1 cellular context compared by ENCODE assay signal in the genomic region with DNA sequence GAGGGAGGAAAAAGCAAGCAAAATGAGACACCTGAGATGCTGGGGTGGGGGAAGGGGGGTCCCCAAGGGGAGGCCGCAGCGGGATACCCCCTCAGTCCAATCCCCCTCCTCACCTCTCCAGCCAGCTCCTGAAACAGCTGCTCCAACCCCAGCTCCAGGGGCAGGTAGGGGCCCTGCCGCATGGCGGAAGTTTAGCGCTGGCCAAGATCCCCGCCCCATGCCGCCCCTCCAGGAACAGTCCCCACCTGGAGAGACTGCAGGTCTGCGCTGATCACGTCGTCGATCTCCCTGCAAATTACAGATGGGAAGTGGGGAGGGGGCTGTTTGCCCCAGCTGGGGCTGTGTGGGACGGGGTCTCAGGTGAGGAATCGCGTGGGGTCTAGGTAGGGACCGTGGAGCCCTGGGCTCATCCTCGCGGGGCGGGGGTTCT.
TF ChIP-seq lines count a peak whose summit lies in the region.

No MANE protein-coding gene starts in this region.

TF ChIP-seq in HEK293, 187 proteins besides CTCF, POLR2A, EP300 and RAD21 (continued from another document):
- TF ChIP-seq, protein P1, sequence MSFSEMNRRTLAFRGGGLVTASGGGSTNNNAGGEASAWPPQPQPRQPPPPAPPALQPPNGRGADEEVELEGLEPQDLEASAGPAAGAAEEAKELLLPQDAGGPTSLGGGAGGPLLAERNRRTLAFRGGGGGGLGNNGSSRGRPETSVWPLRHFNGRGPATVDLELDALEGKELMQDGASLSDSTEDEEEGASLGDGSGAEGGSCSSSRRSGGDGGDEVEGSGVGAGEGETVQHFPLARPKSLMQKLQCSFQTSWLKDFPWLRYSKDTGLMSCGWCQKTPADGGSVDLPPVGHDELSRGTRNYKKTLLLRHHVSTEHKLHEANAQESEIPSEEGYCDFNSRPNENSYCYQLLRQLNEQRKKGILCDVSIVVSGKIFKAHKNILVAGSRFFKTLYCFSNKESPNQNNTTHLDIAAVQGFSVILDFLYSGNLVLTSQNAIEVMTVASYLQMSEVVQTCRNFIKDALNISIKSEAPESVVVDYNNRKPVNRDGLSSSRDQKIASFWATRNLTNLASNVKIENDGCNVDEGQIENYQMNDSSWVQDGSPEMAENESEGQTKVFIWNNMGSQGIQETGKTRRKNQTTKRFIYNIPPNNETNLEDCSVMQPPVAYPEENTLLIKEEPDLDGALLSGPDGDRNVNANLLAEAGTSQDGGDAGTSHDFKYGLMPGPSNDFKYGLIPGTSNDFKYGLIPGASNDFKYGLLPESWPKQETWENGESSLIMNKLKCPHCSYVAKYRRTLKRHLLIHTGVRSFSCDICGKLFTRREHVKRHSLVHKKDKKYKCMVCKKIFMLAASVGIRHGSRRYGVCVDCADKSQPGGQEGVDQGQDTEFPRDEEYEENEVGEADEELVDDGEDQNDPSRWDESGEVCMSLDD (tag by site-specific recombination; IDR thresholded peaks at IDR 0.05): peak; percentile 81
- TF ChIP-seq ZNF169 (tag by site-specific recombination; IDR thresholded peaks at IDR 0.05) (0 out of 2 replicates have a peak, but pooled peaks have one; percentile 1), ZNF629 (tag by site-specific recombination; IDR thresholded peaks at IDR 0.05) (no peak), KLF8 (tag by site-specific recombination; IDR thresholded peaks at IDR 0.05) (peak; percentile 75), ZFHX2 (tag by site-specific recombination; conservative IDR thresholded peaks at IDR 0.05) (peak; percentile 33), SP3 (tag by site-specific recombination; IDR thresholded peaks at IDR 0.05) (peak; percentile 64), ZBTB7A (tag by site-specific recombination; IDR thresholded peaks at IDR 0.05; ENCODE audit: low read depth) (peak; percentile 71; the same call in 1 of the 2 replicates), BCL11B (tag by site-specific recombination; IDR thresholded peaks at IDR 0.05; ENCODE audit: low read depth) (0 out of 2 replicates have a peak, but pooled peaks have one; percentile 30), ZNF24 (tag by site-specific recombination; IDR thresholded peaks at IDR 0.05) (0 out of 2 replicates have a peak, but pooled peaks have one; percentile 18), GLIS1 (tag by site-specific recombination; IDR thresholded peaks at IDR 0.05) (peak; percentile 28; the same call in 1 of the 2 replicates), KLF9 (tag by site-specific recombination; IDR thresholded peaks at IDR 0.05; ENCODE audit: low read depth) (peak; percentile 29; the same call in 1 of the 2 replicates)
- TF ChIP-seq, protein P2, sequence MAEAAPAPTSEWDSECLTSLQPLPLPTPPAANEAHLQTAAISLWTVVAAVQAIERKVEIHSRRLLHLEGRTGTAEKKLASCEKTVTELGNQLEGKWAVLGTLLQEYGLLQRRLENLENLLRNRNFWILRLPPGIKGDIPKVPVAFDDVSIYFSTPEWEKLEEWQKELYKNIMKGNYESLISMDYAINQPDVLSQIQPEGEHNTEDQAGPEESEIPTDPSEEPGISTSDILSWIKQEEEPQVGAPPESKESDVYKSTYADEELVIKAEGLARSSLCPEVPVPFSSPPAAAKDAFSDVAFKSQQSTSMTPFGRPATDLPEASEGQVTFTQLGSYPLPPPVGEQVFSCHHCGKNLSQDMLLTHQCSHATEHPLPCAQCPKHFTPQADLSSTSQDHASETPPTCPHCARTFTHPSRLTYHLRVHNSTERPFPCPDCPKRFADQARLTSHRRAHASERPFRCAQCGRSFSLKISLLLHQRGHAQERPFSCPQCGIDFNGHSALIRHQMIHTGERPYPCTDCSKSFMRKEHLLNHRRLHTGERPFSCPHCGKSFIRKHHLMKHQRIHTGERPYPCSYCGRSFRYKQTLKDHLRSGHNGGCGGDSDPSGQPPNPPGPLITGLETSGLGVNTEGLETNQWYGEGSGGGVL (tag by site-specific recombination; IDR thresholded peaks at IDR 0.05): peak; percentile 56; the same call in 1 of the 2 replicates
